ENCODE assay signal across 1 cellular context in genomic region chr1:206557636-206558473, GRCh38.
TF ChIP-seq lines count a peak whose summit lies in the region.

No MANE protein-coding gene starts in this region.

TF ChIP-seq in endothelial cell of umbilical vein, 7 proteins besides CTCF, POLR2A, EP300 and RAD21 (continued from another document):
- TF ChIP-seq POLR2AphosphoS5 (IDR thresholded peaks at IDR 0.05; ENCODE audit: insufficient read depth, low read depth, low read length) (no peak), FOS (IDR thresholded peaks at IDR 0.05; ENCODE audit: borderline replicate concordance, insufficient read depth, low read length) (no peak), EZH2 (IDR thresholded peaks at IDR 0.05; ENCODE audit: borderline replicate concordance, low read depth, low read length, severe bottlenecking) (no peak), GATA2 (IDR thresholded peaks at IDR 0.05; ENCODE audit: insufficient read depth, insufficient read length, low read depth, low read length) (no peak), MYC (IDR thresholded peaks at IDR 0.05; ENCODE audit: low read depth, low read length) (no peak), JUN (IDR thresholded peaks at IDR 0.05; ENCODE audit: borderline replicate concordance, insufficient read depth, insufficient read length, low read depth) (no peak)
